In genomic region chr14:95140060-95140858, GRCh38 we compare ENCODE assay signal across 13 cellular contexts. TPM values are rescaled to one million over a fixed set of nuclear protein-coding genes. Genes with fewer than 3 reads are reported as not detected.
DNase-seq lines count a peak whose midpoint lies in the region; ATAC-seq and TF ChIP-seq lines count a peak whose summit lies in the region.
"Had no signal": no experiment of that assay in that cellular context is flagged by ENCODE, and none has a peak within 500 bp of the region (broad histone marks: within the 10 kb centered on the region; RNA-seq: fewer than 3 reads in every experiment).

No MANE protein-coding gene starts in this region.

- H2BK5ac ChIP-seq in H9 (ENCODE audit: insufficient read length, low read length): no peak overlapping the region

- no peak for DNase-seq in activated T-cell treated with anti-CD3 and anti-CD28 coated beads, Interleukin-2, amount 50 U/mL, for 24 hours
- DNase-seq in activated T-cell treated with anti-CD3 and anti-CD28 coated beads, Interleukin-2, amount 50 U/mL, for 1 hour: no peak
- peak; percentile 75 for DNase-seq in iris pigment epithelial cell (ENCODE audit: low read depth)
- peak; percentile 81 for DNase-seq in superior temporal gyrus (ENCODE audit: extremely low spot score)
- no peak for DNase-seq in H9
- DNase-seq: ACHN, Kasumi-1, ovary, RPMI8226 had no signal

- peaks cover 7% of the 10 kb centered on the region for H3K9me3 Mint-ChIP-seq in activated T-cell treated with anti-CD3 and anti-CD28 coated beads, Interleukin-2, amount 50 U/mL, for 24 hours
- peaks cover 5 to 7% of the 10 kb centered on the region in 2 experiments; a peak in 4 of 5 replicates for H3K9me3 Mint-ChIP-seq in H9

- no peak overlapping the region for H3K4ac ChIP-seq in H9 (ENCODE audit: low read depth, low read length)

- H3K27me3 Mint-ChIP-seq in activated T-cell treated with anti-CD3 and anti-CD28 coated beads, Interleukin-2, amount 50 U/mL, for 24 hours: no peaks in the 10 kb centered on the region
- H3K27me3 Mint-ChIP-seq in H9 (ENCODE audit: low read depth): no peaks in the 10 kb centered on the region

- peaks cover under 1% of the 10 kb centered on the region for H3K79me1 ChIP-seq in H9 (ENCODE audit: insufficient read depth, low read depth, low read length, poor library complexity, severe bottlenecking)

- peaks cover 2% of the 10 kb centered on the region; the same call in 1 of the 2 replicates for H3K4me1 ChIP-seq in H9 (ENCODE audit: insufficient read depth, low read length)

- no peak overlapping the region for H2BK12ac ChIP-seq in H9 (ENCODE audit: insufficient read length, low read depth, low read length)

- H3K18ac ChIP-seq in H9 (ENCODE audit: insufficient read length, low read depth, low read length): no peak overlapping the region

- no peak overlapping the region for H2AFZ ChIP-seq in H9 (ENCODE audit: low read length)

- no peaks in the 10 kb centered on the region for H3K9me3 ChIP-seq in H9 (ENCODE audit: control insufficient read depth, low read depth, low read length)
- H3K9me3 ChIP-seq: ovary had no signal

- no peaks in the 10 kb centered on the region for H3K23me2 ChIP-seq in H9 (ENCODE audit: insufficient read length, low read depth, low read length, poor library complexity, severe bottlenecking)

- no peak overlapping the region for H3K14ac ChIP-seq in H9 (ENCODE audit: insufficient read depth, low read length)

- no peak overlapping the region for H4K5ac ChIP-seq in H9 (ENCODE audit: insufficient read length, low read depth, low read length)

- no peak overlapping the region for H3K4me3 Mint-ChIP-seq in activated T-cell treated with anti-CD3 and anti-CD28 coated beads, Interleukin-2, amount 50 U/mL, for 24 hours
- no peak overlapping the region for H3K4me3 Mint-ChIP-seq in H9

- H3K27me3 ChIP-seq in H9 (ENCODE audit: insufficient read depth, low read length): no peaks in the 10 kb centered on the region
- H3K27me3 ChIP-seq: gastroesophageal sphincter, ovary had no signal

- H3K4me2 ChIP-seq in H9 (ENCODE audit: insufficient read depth, insufficient read length, low read length): no peak overlapping the region

- no peak overlapping the region for H4K8ac ChIP-seq in H9 (replicated peaks; ENCODE audit: insufficient read length, low read depth, low read length)

- ATAC-seq in HG03432 (IDR thresholded peaks at IDR 0.05; ENCODE audit: unreplicated experiment) (no peak), GM19397 (IDR thresholded peaks at IDR 0.05; ENCODE audit: unreplicated experiment) (no peak)
- ATAC-seq: gastroesophageal sphincter had no signal

- H2BK20ac ChIP-seq in H9 (ENCODE audit: low read depth, low read length, poor library complexity, severe bottlenecking): no peak overlapping the region

- no peak overlapping the region for H2BK15ac ChIP-seq in H9 (ENCODE audit: low read depth, low read length)

- no peak overlapping the region for H3K56ac ChIP-seq in H9 (ENCODE audit: insufficient read length, low read depth, low read length)

- no peak overlapping the region for H3K23ac ChIP-seq in H9 (ENCODE audit: insufficient read length, low read depth, low read length)

- peak overlapping the region; percentile 87 for H3K27ac Mint-ChIP-seq in activated T-cell treated with anti-CD3 and anti-CD28 coated beads, Interleukin-2, amount 50 U/mL, for 24 hours
- H3K27ac Mint-ChIP-seq in H9: no peak overlapping the region

- H2AK5ac ChIP-seq in H9 (ENCODE audit: insufficient read length, low read length): no peak overlapping the region

- peaks cover 40% of the 10 kb centered on the region for H3K36me3 Mint-ChIP-seq in activated T-cell treated with anti-CD3 and anti-CD28 coated beads, Interleukin-2, amount 50 U/mL, for 24 hours (ENCODE audit: low read depth)
- H3K36me3 Mint-ChIP-seq in H9 (ENCODE audit: insufficient read depth in 1 of 3, low read depth in 3 of 3): peaks cover 5 to 8% (median 7%) of the 10 kb centered on the region in 3 experiments

- TF ChIP-seq CTCF in VCaP (conservative IDR thresholded peaks at IDR 0.05) (no peak), H9 (conservative IDR thresholded peaks at IDR 0.05) (no peak)

- no peaks in the 10 kb centered on the region for H4K20me1 ChIP-seq in H9 (ENCODE audit: control insufficient read depth, insufficient read depth, insufficient read length)

- no peak overlapping the region for H2BK120ac ChIP-seq in H9 (ENCODE audit: low read depth, low read length, poor library complexity, severe bottlenecking)

- no peak overlapping the region for H3K9ac ChIP-seq in H9 (ENCODE audit: extremely low read depth, insufficient read length, low read length)

- no peak overlapping the region for H4K91ac ChIP-seq in H9 (ENCODE audit: insufficient read length, low read depth, low read length)

- peak overlapping the region; percentile 51 for H3K27ac ChIP-seq in VCaP
- H3K27ac ChIP-seq in H9 (ENCODE audit: insufficient read length, low read depth, low read length): no peak overlapping the region
- H3K27ac ChIP-seq: ovary had no signal

- no peak overlapping the region for H3T11ph ChIP-seq in H9 (ENCODE audit: low read length)

- peaks cover 82% of the 10 kb centered on the region for H3K4me1 Mint-ChIP-seq in activated T-cell treated with anti-CD3 and anti-CD28 coated beads, Interleukin-2, amount 50 U/mL, for 24 hours (ENCODE audit: low read depth)
- peaks cover 76 to 81% of the 10 kb centered on the region in 2 experiments for H3K4me1 Mint-ChIP-seq in H9

- no CpG with 5 or more reads among the region's 5 CpGs for WGBS in H9 (ENCODE audit: extremely low coverage, insufficient read length, low lambda C conversion rate)

- H3K79me2 ChIP-seq in H9 (ENCODE audit: insufficient read depth, low read length): peaks cover 9% of the 10 kb centered on the region; the same call in 1 of the 2 replicates

RNA-seq across cellular contexts. Expression of gene DICER1, which starts 17.1 kb away (rescaled TPM):
- 57.0 and 59.4 TPM in 2 replicates for total RNA-seq in H9 (2021)

Comparison
In these comparisons a context has a peak if more than half of its experiments do, and no peak if none do; other contexts are left out.
1. DNase-seq: peak in iris pigment epithelial cell (single experiment) and superior temporal gyrus (single experiment); none in activated T-cell treated with anti-CD3 and anti-CD28 coated beads, Interleukin-2, amount 50 U/mL, for 24 hours (single experiment), activated T-cell treated with anti-CD3 and anti-CD28 coated beads, Interleukin-2, amount 50 U/mL, for 1 hour (single experiment) and H9 (single experiment).